In the genomic region with DNA sequence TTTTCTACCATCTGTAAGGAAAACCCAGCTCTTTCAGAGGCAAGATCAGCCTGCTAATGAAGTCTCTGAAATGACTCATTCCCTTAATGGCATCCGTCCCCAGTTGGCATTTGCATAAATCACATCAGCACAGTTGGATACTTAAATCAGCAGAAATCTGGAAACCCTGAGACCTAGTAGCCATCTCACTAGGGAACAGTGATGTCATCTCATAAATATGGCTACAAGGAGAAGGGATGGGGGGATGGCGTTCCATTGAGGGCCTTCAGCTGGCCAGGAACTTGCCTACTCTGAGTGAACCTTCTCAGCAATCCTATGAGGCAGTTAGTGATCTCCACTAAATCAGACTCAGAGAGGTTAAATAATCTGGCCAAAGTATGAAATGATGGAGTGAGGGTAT, we compare ENCODE assay signal across 14 cellular contexts.
A peak's percentile ranks its signal among the peaks of the same experiment; 100 is the strongest.
DNase-seq lines count a peak whose midpoint lies in the region; ATAC-seq and TF ChIP-seq lines count a peak whose summit lies in the region.
"Had no signal": no experiment of that assay in that cellular context is flagged by ENCODE, and none has a peak within 500 bp of the region (broad histone marks: within the 10 kb centered on the region; RNA-seq: fewer than 3 reads in every experiment).

No MANE protein-coding gene starts in this region.

- H2BK15ac ChIP-seq in IMR-90 (ENCODE audit: low read depth, low read length) (no peak overlapping the region), mesendoderm (replicated peaks; ENCODE audit: low read depth) (no peak overlapping the region)

- H3K18ac ChIP-seq in IMR-90 (ENCODE audit: low read depth, low read length) (no peak overlapping the region), mesendoderm (ENCODE audit: low read length) (no peak overlapping the region)

- no peaks in the 10 kb centered on the region for H3K36me3 ChIP-seq in IMR-90 (ENCODE audit: control insufficient read depth, insufficient read depth, low read length)
- H3K36me3 ChIP-seq in mesendoderm (ENCODE audit: control insufficient read depth, insufficient read depth, low read length): no peaks in the 10 kb centered on the region

- H3K27ac ChIP-seq in IMR-90 (ENCODE audit: insufficient read depth, low read length) (no peak overlapping the region), mesendoderm (ENCODE audit: low read depth, low read length) (peak overlapping the region; percentile 44)

- in situ Hi-C loops in IMR-90 (cut with MboI; ENCODE audit: low sequenced_read_pairs): no loop called here

- intact Hi-C loops in IMR-90 (cut with micrococcal nuclease): no loop called here

- H3K27ac Mint-ChIP-seq in stimulated activated effector memory CD8-positive, alpha-beta T cell treated with anti-CD3 and anti-CD28 coated beads, Interleukin-12 subunit alpha, Interleukin-12 subunit beta, amount 100 ng/mL, for 72 hours: no peak overlapping the region

- DNase-seq in DMS 273 treated with DMSO at 0.1 percent for 48 hours (lab: John Stamatoyannopoulos, UW) (peak; percentile 7), IMR-90 (peak; percentile 29), fibroblast of gingiva (ENCODE audit: low read depth) (peak; percentile 47), mesendoderm (peak; percentile 96), NCI-H2196 treated with DMSO at 0.1 percent for 48 hours (lab: John Stamatoyannopoulos, UW; ENCODE audit: unreplicated experiment) (no peak)
- no peak for DNase-seq in stimulated activated effector memory CD8-positive, alpha-beta T cell treated with anti-CD3 and anti-CD28 coated beads, Interleukin-12 subunit alpha, Interleukin-12 subunit beta, amount 100 ng/mL, for 72 hours (ENCODE audit: low spot score in 2 of 2)
- DNase-seq in stimulated activated CD8-positive, alpha-beta memory T cell treated with anti-CD3 and anti-CD28 coated beads, Interleukin-4, amount 100 ng/mL, for 48 hours: no peak
- DNase-seq: activated CD4-positive, alpha-beta T cell treated with anti-CD3 and anti-CD28 coated beads for 1 hour; amygdala; effector CD8-positive, alpha-beta T cell; NCI-H2107; NK-92 treated with Interleukin-12 subunit alpha and Interleukin-12 subunit beta, amount 100 ng/mL, for 24 hours; SW 1271 had no signal

- no peak overlapping the region for H3K23ac ChIP-seq in IMR-90 (ENCODE audit: low read depth, low read length)
- H3K23ac ChIP-seq in mesendoderm (ENCODE audit: low read length): no peak overlapping the region

- no peaks in the 10 kb centered on the region for H3K9me1 ChIP-seq in IMR-90 (ENCODE audit: insufficient read depth, low read length)

- no peak overlapping the region for H2AK5ac ChIP-seq in IMR-90 (ENCODE audit: low read depth, low read length)
- no peak overlapping the region for H2AK5ac ChIP-seq in mesendoderm (ENCODE audit: low read length)

- no peak for TF ChIP-seq POLR2A in IMR-90 (IDR thresholded peaks at IDR 0.05; ENCODE audit: low read depth, low read length)

- POLR2A ChIA-PET in IMR-90 (lab: Charles Lee; ENCODE audit: unreplicated experiment): no interaction called here

- H2AFZ ChIP-seq in IMR-90 (replicated peaks; ENCODE audit: low read length, poor library complexity): no peak overlapping the region

- H4K8ac ChIP-seq in IMR-90 (ENCODE audit: low read depth in 2 of 2, low read length in 2 of 2) (no peak overlapping the region), mesendoderm (ENCODE audit: low read depth, low read length) (no peak overlapping the region)

- CTCF ChIA-PET in IMR-90 (lab: Yijun Ruan, JAX): no interaction called here

- WGBS in IMR-90 (ENCODE audit: extremely low coverage in 2 of 2, insufficient read length in 1 of 2), 2 experiments: no CpG with 5 or more reads among the region's 2 CpGs
- WGBS in mesendoderm (ENCODE audit: extremely low coverage, insufficient coverage, low lambda C conversion rate): no CpG with 5 or more reads among the region's 2 CpGs

- H2AK9ac ChIP-seq in IMR-90 (replicated peaks; ENCODE audit: low read depth, low read length, poor library complexity): no peak overlapping the region

- no peaks in the 10 kb centered on the region for H3K79me2 ChIP-seq in mesendoderm (ENCODE audit: control insufficient read depth, insufficient read depth, low read length)

- H2BK5ac ChIP-seq in IMR-90 (ENCODE audit: low read depth, low read length, poor library complexity, severe bottlenecking) (no peak overlapping the region), mesendoderm (ENCODE audit: low read length) (no peak overlapping the region)

- peak; percentile 62 for ATAC-seq in IMR-90 (ENCODE audit: low read depth)
- no peak for ATAC-seq in stimulated activated effector memory CD8-positive, alpha-beta T cell treated with anti-CD3 and anti-CD28 coated beads, Interleukin-12 subunit alpha, Interleukin-12 subunit beta, amount 100 ng/mL, for 72 hours
- no peak for ATAC-seq in HG03460 (IDR thresholded peaks at IDR 0.05; ENCODE audit: unreplicated experiment)

- H4K5ac ChIP-seq in IMR-90 (ENCODE audit: low read depth, low read length) (no peak overlapping the region), mesendoderm (ENCODE audit: low read length) (no peak overlapping the region)

- TF ChIP-seq CTCF in IMR-90 (conservative IDR thresholded peaks at IDR 0.05; ENCODE audit: low read depth, low read length): no peak

- dilution Hi-C loops in IMR-90 (cut with HindIII; ENCODE audit: low sequenced_read_pairs, unreplicated experiment): no loop called here

- H4K91ac ChIP-seq in IMR-90 (ENCODE audit: insufficient read depth, low read depth, low read length): no peak overlapping the region

- H3K27me3 ChIP-seq in IMR-90 (ENCODE audit: control insufficient read depth, insufficient read depth, low read length) (no peaks in the 10 kb centered on the region), mesendoderm (ENCODE audit: insufficient read depth, low read length, poor library complexity) (no peaks in the 10 kb centered on the region)

- H3K14ac ChIP-seq in IMR-90 (replicated peaks; ENCODE audit: low read depth, low read length): no peak overlapping the region

- no peaks in the 10 kb centered on the region for H4K20me1 ChIP-seq in IMR-90 (ENCODE audit: insufficient read depth, low read length)

- H3K9me3 ChIP-seq in IMR-90 (ENCODE audit: control insufficient read depth, insufficient read depth, low read length): no peaks in the 10 kb centered on the region

- no peak for TF ChIP-seq RAD21 in IMR-90 (IDR thresholded peaks at IDR 0.05; ENCODE audit: low read length)

- no peaks in the 10 kb centered on the region for H3K79me1 ChIP-seq in IMR-90 (ENCODE audit: low read depth in 1 of 2, low read length in 2 of 2)
- H3K79me1 ChIP-seq in mesendoderm (ENCODE audit: low read length): no peaks in the 10 kb centered on the region

- no peak overlapping the region for H3K4me3 Mint-ChIP-seq in stimulated activated effector memory CD8-positive, alpha-beta T cell treated with anti-CD3 and anti-CD28 coated beads, Interleukin-12 subunit alpha, Interleukin-12 subunit beta, amount 100 ng/mL, for 72 hours

- H3K4me1 Mint-ChIP-seq in stimulated activated effector memory CD8-positive, alpha-beta T cell treated with anti-CD3 and anti-CD28 coated beads, Interleukin-12 subunit alpha, Interleukin-12 subunit beta, amount 100 ng/mL, for 72 hours: no peaks in the 10 kb centered on the region

- H3K9me3 Mint-ChIP-seq in stimulated activated effector memory CD8-positive, alpha-beta T cell treated with anti-CD3 and anti-CD28 coated beads, Interleukin-12 subunit alpha, Interleukin-12 subunit beta, amount 100 ng/mL, for 72 hours: peaks cover 7% of the 10 kb centered on the region

- H3K4ac ChIP-seq in IMR-90 (ENCODE audit: low read depth, low read length) (no peak overlapping the region), mesendoderm (ENCODE audit: low read depth, low read length) (no peak overlapping the region)

- H2BK20ac ChIP-seq in IMR-90 (ENCODE audit: low read depth, low read length): no peak overlapping the region

- H3K4me2 ChIP-seq in IMR-90 (ENCODE audit: low read depth, low read length): no peak overlapping the region
- no peak overlapping the region for H3K4me2 ChIP-seq in mesendoderm (ENCODE audit: low read length)

- H3K4me3 ChIP-seq in IMR-90 (ENCODE audit: insufficient read depth, low read depth, low read length): no peak overlapping the region
- H3K4me3 ChIP-seq in mesendoderm (ENCODE audit: low read length): no peak overlapping the region

- H3K36me3 Mint-ChIP-seq in stimulated activated effector memory CD8-positive, alpha-beta T cell treated with anti-CD3 and anti-CD28 coated beads, Interleukin-12 subunit alpha, Interleukin-12 subunit beta, amount 100 ng/mL, for 72 hours: no peaks in the 10 kb centered on the region

- no TSS peak for BruUV-seq in IMR-90 (replicated peaks; lab: Mats Ljungman, UMichigan)

- no peaks in the 10 kb centered on the region for H3K4me1 ChIP-seq in IMR-90 (ENCODE audit: control insufficient read depth, insufficient read depth, low read length)
- H3K4me1 ChIP-seq in mesendoderm (ENCODE audit: control insufficient read depth, low read depth, low read length): peaks cover 2% of the 10 kb centered on the region

- H2BK120ac ChIP-seq in IMR-90 (ENCODE audit: low read depth, low read length) (no peak overlapping the region), mesendoderm (ENCODE audit: low read depth, low read length) (no peak overlapping the region)

- H3K56ac ChIP-seq in IMR-90 (ENCODE audit: extremely low read depth, insufficient read depth, low read length) (no peak overlapping the region), mesendoderm (ENCODE audit: low read length) (no peak overlapping the region)

- H3K9ac ChIP-seq in IMR-90 (ENCODE audit: low read depth, low read length): no peak overlapping the region
- H3K9ac ChIP-seq in mesendoderm (ENCODE audit: low read length): no peak overlapping the region

TF ChIP-seq in IMR-90, 13 proteins besides CTCF, POLR2A, EP300 and RAD21 (continues in another document):
- TF ChIP-seq MAZ (IDR thresholded peaks at IDR 0.05; ENCODE audit: borderline replicate concordance, low read depth, low read length) (no peak), RCOR1 (IDR thresholded peaks at IDR 0.05; ENCODE audit: insufficient replicate concordance, low read length) (no peak), CEBPB (IDR thresholded peaks at IDR 0.05; ENCODE audit: low read depth, low read length) (no peak), MXI1 (IDR thresholded peaks at IDR 0.05; ENCODE audit: borderline replicate concordance, low read depth, low read length) (no peak), CHD1 (IDR thresholded peaks at IDR 0.05; ENCODE audit: low read depth, low read length) (no peak), BHLHE40 (IDR thresholded peaks at IDR 0.05; ENCODE audit: low read depth, low read length) (no peak), NFE2L2 (IDR thresholded peaks at IDR 0.05; ENCODE audit: low read depth, low read length) (no peak)
- TF ChIP-seq, protein P1, sequence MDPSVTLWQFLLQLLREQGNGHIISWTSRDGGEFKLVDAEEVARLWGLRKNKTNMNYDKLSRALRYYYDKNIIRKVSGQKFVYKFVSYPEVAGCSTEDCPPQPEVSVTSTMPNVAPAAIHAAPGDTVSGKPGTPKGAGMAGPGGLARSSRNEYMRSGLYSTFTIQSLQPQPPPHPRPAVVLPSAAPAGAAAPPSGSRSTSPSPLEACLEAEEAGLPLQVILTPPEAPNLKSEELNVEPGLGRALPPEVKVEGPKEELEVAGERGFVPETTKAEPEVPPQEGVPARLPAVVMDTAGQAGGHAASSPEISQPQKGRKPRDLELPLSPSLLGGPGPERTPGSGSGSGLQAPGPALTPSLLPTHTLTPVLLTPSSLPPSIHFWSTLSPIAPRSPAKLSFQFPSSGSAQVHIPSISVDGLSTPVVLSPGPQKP (IDR thresholded peaks at IDR 0.05; ENCODE audit: borderline replicate concordance, low read depth, low read length): no peak

Comparison
In these comparisons a context has a peak if more than half of its experiments do, and no peak if none do; other contexts are left out.
1. DNase-seq: peak in DMS 273 treated with DMSO at 0.1 percent for 48 hours (single experiment), IMR-90 (single experiment), fibroblast of gingiva (single experiment) and mesendoderm (single experiment); none in NCI-H2196 treated with DMSO at 0.1 percent for 48 hours (single experiment), stimulated activated effector memory CD8-positive, alpha-beta T cell treated with anti-CD3 and anti-CD28 coated beads, Interleukin-12 subunit alpha, Interleukin-12 subunit beta, amount 100 ng/mL, for 72 hours (0 of 2) and stimulated activated CD8-positive, alpha-beta memory T cell treated with anti-CD3 and anti-CD28 coated beads, Interleukin-4, amount 100 ng/mL, for 48 hours (single experiment).